ENCODE assay signal across 13 cellular contexts in genomic region chr2:240990726-240991377, GRCh38. TPM values are rescaled to one million over a fixed set of nuclear protein-coding genes. Genes with fewer than 3 reads are reported as not detected.
A peak's percentile ranks its signal among the peaks of the same experiment; 100 is the strongest.
DNase-seq lines count a peak whose midpoint lies in the region; ATAC-seq lines count a peak whose summit lies in the region.
"Had no signal": no experiment of that assay in that cellular context is flagged by ENCODE, and none has a peak within 500 bp of the region (broad histone marks: within the 10 kb centered on the region; RNA-seq: fewer than 3 reads in every experiment).

No MANE protein-coding gene starts in this region.

- POLR2A ChIA-PET in activated CD4-positive, alpha-beta memory T cell treated with anti-CD3 and anti-CD28 coated beads for 36 hours (lab: Charles Lee), result no interaction called here

- ATAC-seq in Right ventricle myocardium inferior, result no peak
- ATAC-seq in left cardiac atrium, result no peak
- no peak for ATAC-seq in aorta (ENCODE audit: low FRiP score)
- ATAC-seq in GM21576 (IDR thresholded peaks at IDR 0.05; ENCODE audit: unreplicated experiment), result no peak

- H3K9me3 Mint-ChIP-seq in activated CD4-positive, alpha-beta memory T cell treated with anti-CD3 and anti-CD28 coated beads for 36 hours, result no peaks in the 10 kb centered on the region
- H3K9me3 Mint-ChIP-seq: mesothelial cell of epicardium had no signal

- intact Hi-C loops in Right ventricle myocardium inferior (cut with DNase I), result loop anchor here (5.0 kb wide), 1 partner anchor 79 kb away; no protein-coding TSS in a partner anchor
- intact Hi-C loops in left cardiac atrium (cut with DNase I), result loop anchor here (5.0 to 10.0 kb wide), 2 partner anchors 76 to 79 kb away; no protein-coding TSS in a partner anchor
- intact Hi-C loops in cardiac septum (cut with DNase I), result loop anchor here (2.0 to 5.0 kb wide), 2 partner anchors 76 to 139 kb away; no protein-coding TSS in a partner anchor
- intact Hi-C loops in aorta (cut with DNase I), result loop anchor here in 1 of 2 donors (5.0 to 10.0 kb wide), 2 partner anchors 74 to 426 kb away; partner anchors contain the start of genes DUSP28 and RNPEPL1
- intact Hi-C loops in activated CD4-positive, alpha-beta memory T cell treated with anti-CD3 and anti-CD28 coated beads for 36 hours (cut with micrococcal nuclease), result no loop called here

- CTCF ChIA-PET in activated CD4-positive, alpha-beta memory T cell treated with anti-CD3 and anti-CD28 coated beads for 36 hours (lab: Charles Lee), result no interaction called here

- WGBS in aorta, 2 donors, result 86 to 90% methylated on average over 13 of the region's 13 CpGs

- H3K36me3 Mint-ChIP-seq in activated CD4-positive, alpha-beta memory T cell treated with anti-CD3 and anti-CD28 coated beads for 36 hours, result no peaks in the 10 kb centered on the region
- H3K36me3 Mint-ChIP-seq: mesothelial cell of epicardium had no signal

- H3K9ac ChIP-seq in rectal smooth muscle tissue (ENCODE audit: low read length), result no peak overlapping the region

- H3K27me3 ChIP-seq in rectal smooth muscle tissue (ENCODE audit: control insufficient read depth, insufficient read depth, low read length) (peaks cover 5% of the 10 kb centered on the region), aorta (ENCODE audit: control insufficient read depth in 1 of 2, insufficient read depth in 2 of 2, low read length in 1 of 2) (no peaks in the 10 kb centered on the region)

- no peaks in the 10 kb centered on the region for H3K9me3 ChIP-seq in aorta (ENCODE audit: control insufficient read depth, low read length)

- peak; percentile 64 for DNase-seq in Right ventricle myocardium inferior (ENCODE audit: missing footprints)
- no peak for DNase-seq in left cardiac atrium
- DNase-seq in cardiac septum (ENCODE audit: low spot score), result peak; percentile 72
- DNase-seq in aorta, result peak; percentile 52 to 73
- DNase-seq in activated CD4-positive, alpha-beta memory T cell treated with anti-CD3 and anti-CD28 coated beads for 36 hours, result no peak
- no peak for DNase-seq in RKO (ENCODE audit: low spot score)
- DNase-seq: activated CD4-positive, alpha-beta T cell treated with anti-CD3 and anti-CD28 coated beads, Interleukin-2, amount 50 U/mL, for 48 hours; activated effector memory CD4-positive, alpha-beta T cell treated with Interleukin-2 at 50 U/mL for 16 hours; NCI-H446; T-helper 2 cell had no signal

- no peak overlapping the region for H3K4me3 Mint-ChIP-seq in activated CD4-positive, alpha-beta memory T cell treated with anti-CD3 and anti-CD28 coated beads for 36 hours
- H3K4me3 Mint-ChIP-seq: mesothelial cell of epicardium had no signal

- H3K4me1 ChIP-seq in rectal smooth muscle tissue (ENCODE audit: control insufficient read depth, insufficient read depth, low read length) (no peaks in the 10 kb centered on the region), aorta (ENCODE audit: control insufficient read depth in 1 of 2, insufficient read depth in 2 of 2, low read length in 2 of 2) (peaks cover 0 to 2% of the 10 kb centered on the region in 2 donors)

- H3K36me3 ChIP-seq in rectal smooth muscle tissue (ENCODE audit: control insufficient read depth, insufficient read depth, low read length), result no peaks in the 10 kb centered on the region
- H3K36me3 ChIP-seq in aorta (ENCODE audit: control insufficient read depth in 1 of 2, insufficient read depth in 2 of 2, low read length in 1 of 2), result no peaks in the 10 kb centered on the region

- H3K27ac Mint-ChIP-seq in activated CD4-positive, alpha-beta memory T cell treated with anti-CD3 and anti-CD28 coated beads for 36 hours, result no peak overlapping the region
- H3K27ac Mint-ChIP-seq: mesothelial cell of epicardium had no signal

- H3K27ac ChIP-seq in rectal smooth muscle tissue (ENCODE audit: low read depth, low read length), result peak overlapping the region; percentile 0
- H3K27ac ChIP-seq in aorta (ENCODE audit: low read depth in 1 of 2, low read length in 2 of 2), result peak overlapping the region; percentile 47 to 74

- H3K27me3 Mint-ChIP-seq in activated CD4-positive, alpha-beta memory T cell treated with anti-CD3 and anti-CD28 coated beads for 36 hours, result peaks cover 2% of the 10 kb centered on the region

- H3K4me1 Mint-ChIP-seq in activated CD4-positive, alpha-beta memory T cell treated with anti-CD3 and anti-CD28 coated beads for 36 hours (ENCODE audit: low read depth), result no peaks in the 10 kb centered on the region

- H3K4me3 ChIP-seq in rectal smooth muscle tissue (ENCODE audit: low read length) (no peak overlapping the region), aorta (ENCODE audit: low read length in 2 of 2) (no peak overlapping the region)

RNA-seq across cellular contexts. Expression of gene SNED1, which starts 7.6 kb away (rescaled TPM):
- 6.7 TPM for total RNA-seq in Right ventricle myocardium inferior
- 10 to 100 TPM; 12.2 to 31.9 TPM for total RNA-seq in left cardiac atrium
- 9.7 TPM for total RNA-seq in cardiac septum
- total RNA-seq in aorta, result 100 to 1,000 TPM; 108 to 149 TPM
- polyA plus RNA-seq in aorta, result 10 to 100 TPM in 1 of 2 donors, 1 to 10 TPM in 1; 5.9 to 27.3 TPM
- 1 to 10 TPM; 2.6 to 3.8 TPM for total RNA-seq in activated CD4-positive, alpha-beta memory T cell treated with anti-CD3 and anti-CD28 coated beads for 36 hours

Comparison
In these comparisons a context has a peak if more than half of its experiments do, and no peak if none do; other contexts are left out.
1. DNase-seq: peak in Right ventricle myocardium inferior (single experiment), cardiac septum (single experiment) and aorta (2 of 2); none in left cardiac atrium (single experiment), activated CD4-positive, alpha-beta memory T cell treated with anti-CD3 and anti-CD28 coated beads for 36 hours (single experiment) and RKO (single experiment).